Comparison of ENCODE assay signal across 8 cellular contexts in genomic region chr1:39230261-39231190, GRCh38. TPM values are rescaled to one million over a fixed set of nuclear protein-coding genes. Genes with fewer than 3 reads are reported as not detected.
DNase-seq lines count a peak whose midpoint lies in the region; ATAC-seq and TF ChIP-seq lines count a peak whose summit lies in the region.

No MANE protein-coding gene starts in this region.

- no peak overlapping the region for H4K8ac ChIP-seq in mesendoderm (ENCODE audit: low read depth, low read length)

- TF ChIP-seq POLR2A in body of pancreas (IDR thresholded peaks at IDR 0.05) = no peak

- H2BK15ac ChIP-seq in mesendoderm (replicated peaks; ENCODE audit: low read depth) = no peak overlapping the region

- H2BK5ac ChIP-seq in mesendoderm (ENCODE audit: low read length) = no peak overlapping the region

- H3K9ac ChIP-seq in BLaER1 = peak overlapping the region; percentile 26; the same call in 1 of the 2 replicates
- no peak overlapping the region for H3K9ac ChIP-seq in NT2/D1 (ENCODE audit: insufficient read length, low read depth)
- H3K9ac ChIP-seq in mesendoderm (ENCODE audit: low read length) = no peak overlapping the region

- peak; percentile 82 for DNase-seq in NT2/D1 (ENCODE audit: low read depth, low spot score)
- DNase-seq in body of pancreas = peak in 1 of 4 donors; percentile 27
- peak; percentile 50 for DNase-seq in mesendoderm
- DNase-seq in aorta = no peak
- DNase-seq in NCI-H2196 treated with DMSO at 0.1 percent for 48 hours (lab: John Stamatoyannopoulos, UW; ENCODE audit: unreplicated experiment) = no peak
- no peak for DNase-seq in NCI-H2227 treated with DMSO at 0.1 percent for 48 hours (lab: John Stamatoyannopoulos, UW)

- TF ChIP-seq CTCF in body of pancreas (IDR thresholded peaks at IDR 0.05) = no peak

- no peak overlapping the region for H3K56ac ChIP-seq in mesendoderm (ENCODE audit: low read length)

- H3K27me3 ChIP-seq in BLaER1 = no peaks in the 10 kb centered on the region
- no peaks in the 10 kb centered on the region for H3K27me3 ChIP-seq in NT2/D1 (ENCODE audit: insufficient read depth, insufficient read length)
- no peaks in the 10 kb centered on the region for H3K27me3 ChIP-seq in body of pancreas
- no peaks in the 10 kb centered on the region for H3K27me3 ChIP-seq in mesendoderm (ENCODE audit: insufficient read depth, low read length, poor library complexity)
- no peaks in the 10 kb centered on the region for H3K27me3 ChIP-seq in aorta (ENCODE audit: control insufficient read depth in 1 of 2, insufficient read depth in 2 of 2, low read length in 1 of 2)

- H3K4me3 ChIP-seq in BLaER1 (no peak overlapping the region), NT2/D1 (ENCODE audit: insufficient read length, low read depth) (no peak overlapping the region), body of pancreas (no peak overlapping the region), mesendoderm (ENCODE audit: low read length) (no peak overlapping the region), aorta (ENCODE audit: low read length in 2 of 2) (no peak overlapping the region)

- H3K23ac ChIP-seq in mesendoderm (ENCODE audit: low read length) = no peak overlapping the region

- peaks cover 9% of the 10 kb centered on the region for H3K9me3 ChIP-seq in BLaER1
- peaks cover 5% of the 10 kb centered on the region; the same call in 1 of the 2 replicates for H3K9me3 ChIP-seq in NT2/D1 (ENCODE audit: insufficient read depth, low read length)
- no peaks in the 10 kb centered on the region for H3K9me3 ChIP-seq in body of pancreas
- H3K9me3 ChIP-seq in aorta (ENCODE audit: control insufficient read depth, low read length) = no peaks in the 10 kb centered on the region

- H4K5ac ChIP-seq in mesendoderm (ENCODE audit: low read length) = no peak overlapping the region

- intact Hi-C loops in body of pancreas (cut with DNase I) (no loop called here), aorta (cut with DNase I) (no loop called here)

- H3K4me1 ChIP-seq in BLaER1 (peaks cover 20% of the 10 kb centered on the region), NT2/D1 (ENCODE audit: insufficient read depth, insufficient read length) (peaks cover 9% of the 10 kb centered on the region), body of pancreas (peaks cover 16% of the 10 kb centered on the region), mesendoderm (ENCODE audit: control insufficient read depth, low read depth, low read length) (peaks cover 6% of the 10 kb centered on the region), aorta (ENCODE audit: control insufficient read depth in 1 of 2, insufficient read depth in 2 of 2, low read length in 2 of 2) (peaks cover 0 to 2% of the 10 kb centered on the region in 2 donors)

- H4K20me1 ChIP-seq in BLaER1 = peaks cover 64% of the 10 kb centered on the region

- H3K36me3 ChIP-seq in BLaER1 (peaks cover 47% of the 10 kb centered on the region), NT2/D1 (ENCODE audit: insufficient read depth, insufficient read length, low read length) (peaks cover 14% of the 10 kb centered on the region), body of pancreas (replicated peaks in 1 of 2; ENCODE audit: insufficient read depth in 1 of 2, low read depth in 2 of 2) (peaks cover 0 to 3% of the 10 kb centered on the region in 2 donors), mesendoderm (ENCODE audit: control insufficient read depth, insufficient read depth, low read length) (no peaks in the 10 kb centered on the region), aorta (ENCODE audit: control insufficient read depth in 1 of 2, insufficient read depth in 2 of 2, low read length in 1 of 2) (no peaks in the 10 kb centered on the region)

- H3K79me1 ChIP-seq in mesendoderm (ENCODE audit: low read length) = peaks cover 6% of the 10 kb centered on the region

- H3K18ac ChIP-seq in mesendoderm (ENCODE audit: low read length) = no peak overlapping the region

- ATAC-seq in GM21576 (IDR thresholded peaks at IDR 0.05; ENCODE audit: unreplicated experiment) (peak; percentile 77), body of pancreas (peak; percentile 33), aorta (ENCODE audit: low FRiP score) (peak; percentile 29)

- 59 to 63% methylated on average over 9 of the region's 9 CpGs for WGBS in body of pancreas, 2 donors
- no CpG with 5 or more reads among the region's 9 CpGs for WGBS in mesendoderm (ENCODE audit: extremely low coverage, insufficient coverage, low lambda C conversion rate)
- 48 to 50% methylated on average over 9 of the region's 9 CpGs for WGBS in aorta, 2 donors

- peaks cover 7% of the 10 kb centered on the region for H3K79me2 ChIP-seq in mesendoderm (ENCODE audit: control insufficient read depth, insufficient read depth, low read length)

- peak overlapping the region; percentile 46 for H3K27ac ChIP-seq in BLaER1
- peak overlapping the region in 2 of 4 donors; percentile 24 to 49 for H3K27ac ChIP-seq in body of pancreas
- no peak overlapping the region for H3K27ac ChIP-seq in mesendoderm (ENCODE audit: low read depth, low read length)
- no peak overlapping the region for H3K27ac ChIP-seq in aorta (ENCODE audit: low read depth in 1 of 2, low read length in 2 of 2)

- H3K4me2 ChIP-seq in BLaER1 (peak overlapping the region; percentile 50), mesendoderm (ENCODE audit: low read length) (no peak overlapping the region)

- no peak overlapping the region for H2AK5ac ChIP-seq in mesendoderm (ENCODE audit: low read length)

- H3K4ac ChIP-seq in mesendoderm (ENCODE audit: low read depth, low read length) = no peak overlapping the region

- no peak overlapping the region for H2BK120ac ChIP-seq in mesendoderm (ENCODE audit: low read depth, low read length)

RNA-seq across cellular contexts. Expression of gene MACF1, which starts 26.0 kb away (rescaled TPM):
- total RNA-seq in body of pancreas = 100 to 1,000 TPM; 144 to 190 TPM
- polyA plus RNA-seq in mesendoderm (2013, experiment 1 of 2) = 104 TPM
- 101 TPM for polyA plus RNA-seq in mesendoderm (2013, experiment 2 of 2)
- 100 to 1,000 TPM; 613 to 785 TPM for total RNA-seq in aorta
- 100 to 1,000 TPM in 1 of 2 donors, 10 to 100 TPM in 1; 38.9 to 159 TPM for polyA plus RNA-seq in aorta

Comparison
In these comparisons a context has a peak if more than half of its experiments do, and no peak if none do; other contexts are left out.
1. DNase-seq: peak in NT2/D1 (single experiment) and mesendoderm (single experiment); none in aorta (0 of 2), NCI-H2196 treated with DMSO at 0.1 percent for 48 hours (single experiment) and NCI-H2227 treated with DMSO at 0.1 percent for 48 hours (single experiment).
2. Peak in every context shown above with its lines, with median percentiles within 50 percentile points of each other: ATAC-seq.